In the genomic region with DNA sequence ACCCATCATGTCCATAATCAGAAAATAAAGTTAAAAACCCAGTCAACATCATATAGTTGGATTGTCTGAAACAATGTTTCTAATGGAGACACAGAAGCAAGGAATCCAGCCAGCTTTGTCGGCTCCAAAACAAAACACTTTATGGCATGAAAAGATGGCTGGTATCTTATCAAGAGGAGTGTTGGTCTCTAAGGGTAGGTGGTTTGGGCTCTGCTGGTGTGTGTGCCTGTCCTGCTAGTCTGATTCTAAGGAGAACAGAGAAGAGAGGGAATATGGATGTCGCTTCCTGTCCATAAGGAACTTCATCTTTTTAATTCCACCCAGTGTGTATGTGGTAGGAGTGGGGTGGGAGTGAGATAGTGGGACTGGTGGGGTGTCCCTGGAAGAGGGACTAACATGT, we compare ENCODE assay signal across 15 cellular contexts. TPM values are rescaled to one million over a fixed set of nuclear protein-coding genes. Genes with fewer than 3 reads are reported as not detected.
DNase-seq lines count a peak whose midpoint lies in the region; FAIRE-seq and TF ChIP-seq lines count a peak whose summit lies in the region.
"Had no signal": no experiment of that assay in that cellular context is flagged by ENCODE, and none has a peak within 500 bp of the region (broad histone marks: within the 10 kb centered on the region; RNA-seq: fewer than 3 reads in every experiment).

No MANE protein-coding gene starts in this region.

- no peak for FAIRE-seq in HTR-8/SVneo (lab: Jason Lieb, UNC)
- FAIRE-seq: endometrium had no signal

- no peak for TF ChIP-seq CTCF in CD14-positive monocyte (IDR thresholded peaks at IDR 0.05)
- no peak for TF ChIP-seq CTCF in glutamatergic neuron (IDR thresholded peaks at IDR 0.05; ENCODE audit: partially characterized antibody, unreplicated experiment)
- no peak for TF ChIP-seq CTCF in neural progenitor cell (IDR thresholded peaks at IDR 0.05)

- no peaks in the 10 kb centered on the region for H3K9me2 ChIP-seq in Karpas-422 (replicated peaks; ENCODE audit: insufficient read depth, low read length)

- peak overlapping the region; percentile 87; the same call in 1 of the 2 replicates for H3K27ac ChIP-seq in Karpas-422 (ENCODE audit: low read length)
- H3K27ac ChIP-seq in neural progenitor cell, result no peak overlapping the region
- H3K27ac ChIP-seq: C4-2B, SJCRH30 had no signal

- no peak for DNase-seq in CD14-positive monocyte (ENCODE audit: low spot score)
- no peak for DNase-seq in Karpas-422
- no peak for DNase-seq in glutamatergic neuron
- no peak for DNase-seq in neural progenitor cell (ENCODE audit: low spot score)
- no peak for DNase-seq in HTR-8/SVneo (ENCODE audit: insufficient read length, low spot score)
- DNase-seq in kidney glomerular epithelial cell (lab: John Stamatoyannopoulos, UW), result no peak
- no peak for DNase-seq in glomerular visceral epithelial cell (ENCODE audit: extremely low spot score)
- DNase-seq in iPS-NIHi7 (ENCODE audit: extremely low spot score), result no peak
- DNase-seq: activated CD4-positive, alpha-beta T cell treated with anti-CD3 and anti-CD28 coated beads for 1 hour; activated naive CD4-positive, alpha-beta T cell treated with anti-CD3 and anti-CD28 coated beads, Interleukin-2, amount 50 U/mL, for 16 hours; MV-4-11; NCI-H510A; SJCRH30 had no signal

- H3K9me3 ChIP-seq in Karpas-422 (ENCODE audit: low read length) (no peaks in the 10 kb centered on the region), neural progenitor cell (ENCODE audit: low read depth) (no peaks in the 10 kb centered on the region)
- H3K9me3 ChIP-seq: SJCRH30 had no signal

- H3K27me3 ChIP-seq in Karpas-422 (ENCODE audit: low read length) (no peaks in the 10 kb centered on the region), neural progenitor cell (no peaks in the 10 kb centered on the region)
- H3K27me3 ChIP-seq: SJCRH30 had no signal

- no peaks in the 10 kb centered on the region for H3K36me3 ChIP-seq in Karpas-422 (ENCODE audit: insufficient read depth, low read length)
- no peaks in the 10 kb centered on the region for H3K36me3 ChIP-seq in neural progenitor cell
- H3K36me3 ChIP-seq: SJCRH30 had no signal

- H3K4me3 Mint-ChIP-seq in CD14-positive monocyte (no peak overlapping the region), glutamatergic neuron (ENCODE audit: unreplicated experiment) (no peak overlapping the region), neural progenitor cell (no peak overlapping the region)

- no peaks in the 10 kb centered on the region for H3F3A ChIP-seq in neural progenitor cell (ENCODE audit: low read depth)

- H3K4me2 ChIP-seq in Karpas-422 (ENCODE audit: low read depth, low read length, poor library complexity, severe bottlenecking) (peak overlapping the region; percentile 91), neural progenitor cell (no peak overlapping the region)

- peaks cover 92% of the 10 kb centered on the region for H3K79me2 ChIP-seq in Karpas-422 (ENCODE audit: low read length)
- H3K79me2 ChIP-seq in neural progenitor cell (ENCODE audit: low read depth), result peaks cover 99% of the 10 kb centered on the region

- intact Hi-C loops in CD14-positive monocyte (cut with micrococcal nuclease), result no loop called here

- H2AFZ ChIP-seq in Karpas-422 (ENCODE audit: low read length), result no peak overlapping the region
- H2AFZ ChIP-seq in neural progenitor cell (replicated peaks), result no peak overlapping the region

- H3K27ac Mint-ChIP-seq in CD14-positive monocyte (peak overlapping the region in 5 of 7 donors; percentile 2 to 67 (median 18)), glutamatergic neuron (ENCODE audit: unreplicated experiment) (peak overlapping the region; percentile 1), neural progenitor cell (peak overlapping the region; percentile 38)

- H3K9me3 Mint-ChIP-seq in CD14-positive monocyte (no peaks in the 10 kb centered on the region), glutamatergic neuron (ENCODE audit: unreplicated experiment) (no peaks in the 10 kb centered on the region), neural progenitor cell (no peaks in the 10 kb centered on the region)

- H3K27me3 Mint-ChIP-seq in CD14-positive monocyte (ENCODE audit: low read depth in 3 of 3) (no peaks in the 10 kb centered on the region), glutamatergic neuron (ENCODE audit: unreplicated experiment) (no peaks in the 10 kb centered on the region), neural progenitor cell (ENCODE audit: insufficient read depth, low read depth) (peaks cover 3% of the 10 kb centered on the region)

- no peaks in the 10 kb centered on the region for H3K36me3 Mint-ChIP-seq in CD14-positive monocyte
- H3K36me3 Mint-ChIP-seq in glutamatergic neuron (ENCODE audit: unreplicated experiment), result no peaks in the 10 kb centered on the region
- peaks cover 7% of the 10 kb centered on the region for H3K36me3 Mint-ChIP-seq in neural progenitor cell

- peaks cover 74% of the 10 kb centered on the region for H3K4me1 ChIP-seq in Karpas-422 (ENCODE audit: low read length)
- H3K4me1 ChIP-seq in neural progenitor cell, result no peaks in the 10 kb centered on the region
- H3K4me1 ChIP-seq: SJCRH30 had no signal

- H3K4me1 Mint-ChIP-seq in CD14-positive monocyte, result peaks cover 42% of the 10 kb centered on the region
- H3K4me1 Mint-ChIP-seq in glutamatergic neuron (ENCODE audit: low read depth, unreplicated experiment), result no peaks in the 10 kb centered on the region
- peaks cover 7% of the 10 kb centered on the region for H3K4me1 Mint-ChIP-seq in neural progenitor cell

- H3K4me3 ChIP-seq in Karpas-422 (ENCODE audit: low read length), result no peak overlapping the region
- no peak overlapping the region for H3K4me3 ChIP-seq in neural progenitor cell
- H3K4me3 ChIP-seq: SJCRH30 had no signal

- H4K20me1 ChIP-seq in Karpas-422 (ENCODE audit: insufficient read depth, low read depth, low read length) (peaks cover 4% of the 10 kb centered on the region), neural progenitor cell (ENCODE audit: low read depth) (peaks cover 55% of the 10 kb centered on the region)

- H3K9ac ChIP-seq in Karpas-422 (ENCODE audit: low read length) (no peak overlapping the region), neural progenitor cell (no peak overlapping the region)

RNA-seq across cellular contexts. Expression of gene NT5C3A, which starts 19.1 kb away (rescaled TPM):
- 10 to 100 TPM; 29.5 to 37.7 TPM for polyA plus RNA-seq in CD14-positive monocyte
- total RNA-seq in Karpas-422 (2014; rRNA removed; shearing (Covaris generic); ENCODE audit: low replicate concordance), result 27.1 and 48.7 TPM in 2 replicates
- 35.9 TPM for total RNA-seq in glutamatergic neuron (ENCODE audit: unreplicated experiment)
- 34.6 and 72.1 TPM in 2 replicates for total RNA-seq in neural progenitor cell (ENCODE audit: low replicate concordance)
